ENCODE assay signal across 12 cellular contexts in the genomic region with DNA sequence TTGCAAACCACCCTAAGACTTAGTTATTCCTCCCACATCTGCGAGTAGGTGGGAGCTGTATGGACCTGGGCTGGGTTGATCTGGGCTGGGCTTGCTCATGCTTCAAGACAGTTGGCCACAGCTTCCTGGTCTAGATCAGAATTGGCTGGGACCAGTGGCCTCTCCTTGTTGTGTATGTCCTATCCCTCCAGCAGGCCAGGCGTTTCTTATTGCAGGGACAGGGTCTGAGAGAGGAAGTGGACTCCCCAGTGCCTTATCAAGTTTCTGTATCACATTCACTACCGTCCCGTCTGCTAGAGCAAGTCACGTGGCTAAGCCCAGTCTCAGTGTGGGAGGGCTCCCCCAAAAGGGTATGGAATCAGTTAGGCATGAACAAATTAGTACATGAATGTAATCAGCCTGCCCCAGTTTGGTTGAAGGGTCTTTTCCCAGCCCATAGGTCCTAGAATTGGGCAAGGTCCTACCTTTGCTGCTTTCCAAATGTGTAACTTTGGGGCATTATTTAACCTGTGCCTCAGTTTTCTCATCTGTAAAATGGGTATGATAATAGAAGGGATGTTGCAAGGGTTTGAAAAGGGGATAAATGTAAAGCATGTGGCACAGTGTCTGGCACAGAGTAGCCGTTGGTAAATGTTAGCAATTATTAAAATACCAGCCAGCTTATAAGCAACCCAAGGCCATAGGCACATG. TPM values are rescaled to one million over a fixed set of nuclear protein-coding genes. Genes with fewer than 3 reads are reported as not detected.
DNase-seq lines count a peak whose midpoint lies in the region; ATAC-seq and TF ChIP-seq lines count a peak whose summit lies in the region.
"Had no signal": no experiment of that assay in that cellular context is flagged by ENCODE, and none has a peak within 500 bp of the region (broad histone marks: within the 10 kb centered on the region; RNA-seq: fewer than 3 reads in every experiment).

No MANE protein-coding gene starts in this region.

- no peaks in the 10 kb centered on the region for H3K36me3 ChIP-seq in aorta (ENCODE audit: control insufficient read depth in 1 of 2, insufficient read depth in 2 of 2, low read length in 1 of 2)
- no peaks in the 10 kb centered on the region for H3K36me3 ChIP-seq in gastrocnemius medialis

- in situ Hi-C loops in gastrocnemius medialis (cut with MboI; ENCODE audit: low sequenced_read_pairs in 4 of 4), result no loop called here

- H3K27ac ChIP-seq in right cardiac atrium (ENCODE audit: low read length) (no peak overlapping the region), aorta (ENCODE audit: low read depth in 1 of 2, low read length in 2 of 2) (peak overlapping the region; percentile 63 to 86), gastrocnemius medialis (no peak overlapping the region)

- no peak overlapping the region for H3K4me3 Mint-ChIP-seq in effector memory CD8-positive, alpha-beta T cell
- no peak overlapping the region for H3K4me3 Mint-ChIP-seq in glutamatergic neuron (ENCODE audit: unreplicated experiment)

- H3K27me3 ChIP-seq in right cardiac atrium (ENCODE audit: control insufficient read depth, insufficient read depth) (no peaks in the 10 kb centered on the region), aorta (ENCODE audit: control insufficient read depth in 1 of 2, insufficient read depth in 2 of 2, low read length in 1 of 2) (no peaks in the 10 kb centered on the region), gastrocnemius medialis (no peaks in the 10 kb centered on the region)

- H3K4me1 ChIP-seq in right cardiac atrium (ENCODE audit: control insufficient read depth, insufficient read depth, low read length) (no peaks in the 10 kb centered on the region), aorta (ENCODE audit: control insufficient read depth in 1 of 2, insufficient read depth in 2 of 2, low read length in 2 of 2) (peaks cover 9 to 19% of the 10 kb centered on the region in 2 donors), gastrocnemius medialis (no peaks in the 10 kb centered on the region)

- H3K9me3 Mint-ChIP-seq in effector memory CD8-positive, alpha-beta T cell, result peaks cover 0 to 8% of the 10 kb centered on the region in 2 donors
- H3K9me3 Mint-ChIP-seq in glutamatergic neuron (ENCODE audit: unreplicated experiment), result peaks cover 3% of the 10 kb centered on the region

- peaks cover 2% of the 10 kb centered on the region for H3K36me3 Mint-ChIP-seq in effector memory CD8-positive, alpha-beta T cell (ENCODE audit: insufficient read depth)
- peaks cover 6% of the 10 kb centered on the region for H3K36me3 Mint-ChIP-seq in glutamatergic neuron (ENCODE audit: unreplicated experiment)

- ATAC-seq in left ventricle myocardium superior, result no peak
- ATAC-seq in right cardiac atrium, result no peak
- ATAC-seq in HG03095 (IDR thresholded peaks at IDR 0.05; ENCODE audit: unreplicated experiment), result peak; percentile 60
- ATAC-seq in effector memory CD8-positive, alpha-beta T cell (replicated peaks), result peak; percentile 22
- no peak for ATAC-seq in aorta (ENCODE audit: low FRiP score)
- no peak for ATAC-seq in gastrocnemius medialis

- peaks cover 4 to 5% of the 10 kb centered on the region in 2 donors for H3K27me3 Mint-ChIP-seq in effector memory CD8-positive, alpha-beta T cell
- peaks cover 10% of the 10 kb centered on the region for H3K27me3 Mint-ChIP-seq in glutamatergic neuron (ENCODE audit: unreplicated experiment)

- TF ChIP-seq CTCF in glutamatergic neuron (IDR thresholded peaks at IDR 0.05; ENCODE audit: partially characterized antibody, unreplicated experiment), result no peak
- TF ChIP-seq CTCF in gastrocnemius medialis (IDR thresholded peaks at IDR 0.05 in 4 of 5, conservative IDR thresholded peaks at IDR 0.05 in 1 of 5), result no peak

- no peak overlapping the region for H3K27ac Mint-ChIP-seq in effector memory CD8-positive, alpha-beta T cell
- H3K27ac Mint-ChIP-seq in glutamatergic neuron (ENCODE audit: unreplicated experiment), result no peak overlapping the region

- H3K4me3 ChIP-seq in right cardiac atrium (ENCODE audit: low read length) (no peak overlapping the region), aorta (ENCODE audit: low read length in 2 of 2) (no peak overlapping the region), gastrocnemius medialis (no peak overlapping the region)

- no peak for TF ChIP-seq POLR2A in gastrocnemius medialis (IDR thresholded peaks at IDR 0.05)

- H3K9me3 ChIP-seq in right cardiac atrium (ENCODE audit: control insufficient read depth, low read length) (no peaks in the 10 kb centered on the region), aorta (ENCODE audit: control insufficient read depth, low read length) (no peaks in the 10 kb centered on the region), gastrocnemius medialis (no peaks in the 10 kb centered on the region)

- H3K4me1 Mint-ChIP-seq in effector memory CD8-positive, alpha-beta T cell (ENCODE audit: low read depth in 2 of 2), result peaks cover 0 to 8% of the 10 kb centered on the region in 2 donors
- peaks cover 10% of the 10 kb centered on the region for H3K4me1 Mint-ChIP-seq in glutamatergic neuron (ENCODE audit: low read depth, unreplicated experiment)

- intact Hi-C loops in left ventricle myocardium superior (cut with micrococcal nuclease), result no loop called here
- intact Hi-C loops in right cardiac atrium (cut with DNase I), result no loop called here
- intact Hi-C loops in aorta (cut with DNase I), result no loop called here
- intact Hi-C loops in gastrocnemius medialis (cut with DNase I; ENCODE audit: low total_unique reads), result no loop called here

- WGBS in right cardiac atrium, result 42% methylated on average over 6 of the region's 6 CpGs
- WGBS in aorta, 2 donors, result 84 to 88% methylated on average over 6 of the region's 6 CpGs

- DNase-seq in left ventricle myocardium superior (peak; percentile 4), right cardiac atrium (no peak), aorta (peak in 1 of 2 donors; percentile 50), glutamatergic neuron (no peak), gastrocnemius medialis (no peak), NCI-H1105 treated with DMSO at 0.1 percent for 48 hours (lab: John Stamatoyannopoulos, UW) (no peak)
- no peak for DNase-seq in effector memory CD8-positive, alpha-beta T cell
- DNase-seq: activated CD4-positive, alpha-beta T cell treated with anti-CD3 and anti-CD28 coated beads, Interleukin-2, amount 50 U/mL, for 48 hours; amygdala; effector CD4-positive, alpha-beta T cell; NCI-H510A treated with DMSO at 0.1 percent for 48 hours had no signal

RNA-seq across cellular contexts. Expression of a gene that starts 36.0 kb away (rescaled TPM):
- total RNA-seq in left ventricle myocardium superior (0.59 TPM), right cardiac atrium (1 to 10 TPM; 1.1 to 3.2 (median 2.1) TPM), aorta (10 to 100 TPM; 34.4 to 55.2 TPM), glutamatergic neuron (ENCODE audit: unreplicated experiment) (31.3 TPM), gastrocnemius medialis (under 1 TPM; 0.10 to 0.75 (median 0.19) TPM)
- polyA plus RNA-seq in right cardiac atrium (0.68 TPM), aorta (1 to 10 TPM; 5.1 to 7.6 TPM)

Comparison
In these comparisons a context has a peak if more than half of its experiments do, and no peak if none do; other contexts are left out.
1. ATAC-seq: peak in HG03095 (single experiment) and effector memory CD8-positive, alpha-beta T cell (single experiment); none in left ventricle myocardium superior (single experiment), right cardiac atrium (0 of 2), aorta (single experiment) and gastrocnemius medialis (0 of 2).
2. H3K27ac ChIP-seq: peak in aorta (2 of 2); none in right cardiac atrium (single experiment) and gastrocnemius medialis (0 of 4).